Comparison of ENCODE assay signal across 8 cellular contexts in the genomic region with DNA sequence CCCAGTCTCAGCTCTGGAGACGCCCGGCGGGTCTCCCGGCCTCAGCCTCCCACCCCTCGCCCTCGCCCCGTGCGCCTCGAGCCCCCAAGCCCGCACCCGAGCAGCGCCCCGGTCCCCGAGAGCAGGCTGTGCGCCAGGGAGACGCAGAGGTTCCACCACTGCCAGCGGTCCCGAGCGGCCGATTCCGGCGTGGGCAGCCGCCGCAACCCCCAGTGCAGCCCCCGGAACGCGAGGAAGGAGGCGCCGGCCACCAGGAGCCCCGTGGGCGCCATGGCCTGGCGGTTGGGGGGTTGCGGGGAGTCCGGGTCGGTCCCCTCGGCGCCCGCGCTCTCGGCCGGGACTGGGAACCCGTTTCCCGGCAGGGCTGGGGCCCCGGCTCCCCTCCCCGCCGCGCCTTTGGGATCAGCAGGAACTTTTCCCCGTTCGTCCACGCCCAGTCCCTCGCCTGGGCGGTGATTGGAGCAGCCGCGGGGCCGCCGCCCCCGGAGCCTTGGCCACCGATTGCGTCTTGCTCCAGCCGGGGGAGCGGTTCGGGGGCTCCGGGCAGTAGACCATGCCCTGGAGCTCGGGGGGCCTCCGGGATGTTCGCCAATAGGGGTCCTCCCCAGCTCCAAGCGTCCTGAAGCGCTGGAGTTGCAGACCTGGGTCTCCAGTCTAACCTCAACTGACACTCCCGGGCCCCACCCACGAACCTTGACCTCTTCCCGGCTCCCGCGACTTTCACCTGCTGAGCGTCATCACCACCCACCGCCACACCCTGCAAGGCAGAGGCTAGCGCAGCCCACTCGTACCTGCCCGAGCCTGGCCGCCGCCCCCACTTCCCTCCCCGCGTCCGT. TPM values are rescaled to one million over a fixed set of nuclear protein-coding genes. Genes with fewer than 3 reads are reported as not detected.
DNase-seq lines count a peak whose midpoint lies in the region; ATAC-seq, FAIRE-seq and TF ChIP-seq lines count a peak whose summit lies in the region.

A gene with protein sequence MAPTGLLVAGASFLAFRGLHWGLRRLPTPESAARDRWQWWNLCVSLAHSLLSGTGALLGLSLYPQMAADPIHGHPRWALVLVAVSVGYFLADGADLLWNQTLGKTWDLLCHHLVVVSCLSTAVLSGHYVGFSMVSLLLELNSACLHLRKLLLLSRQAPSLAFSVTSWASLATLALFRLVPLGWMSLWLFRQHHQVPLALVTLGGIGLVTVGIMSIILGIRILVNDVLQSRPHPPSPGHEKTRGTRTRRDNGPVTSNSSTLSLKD (minus strand): TSS at position 407 of the 836 bp plus-strand sequence. CDS start 135 bp downstream, at position 272.

- H3K9me3 Mint-ChIP-seq in activated CD8-positive, alpha-beta T cell treated with anti-CD3 and anti-CD28 coated beads, Interleukin-2, amount 10 ng/mL, durations not matched to agents 7 days and 5 days (ENCODE audit: insufficient read depth) = no peaks in the 10 kb centered on the region

- no peaks in the 10 kb centered on the region for H3K9me3 ChIP-seq in neuron (ENCODE audit: low read length)

- H3K36me3 ChIP-seq in BJ (ENCODE audit: control insufficient read depth, insufficient read depth, low read length) = peaks cover 28% of the 10 kb centered on the region
- no peaks in the 10 kb centered on the region for H3K36me3 ChIP-seq in neuron (ENCODE audit: insufficient read depth, low read length)

- CTCF ChIA-PET in BJ (lab: Yijun Ruan, JAX) = interaction anchor here (0.9 kb wide), 1 partner anchor 9 kb away, joined by 3 read pairs; no protein-coding TSS in a partner anchor
- CTCF ChIA-PET in activated CD8-positive, alpha-beta T cell treated with anti-CD3 and anti-CD28 coated beads, Interleukin-2, amount 10 ng/mL, durations not matched to agents 7 days and 5 days (lab: Charles Lee) = no interaction called here

- H3K4me3 ChIP-seq in BJ (ENCODE audit: low read depth, low read length) (peak within 1 kb of the TSS; percentile 69), neuron (ENCODE audit: low read length) (peak within 1 kb of the TSS; percentile 37)

- H3K27me3 Mint-ChIP-seq in activated CD8-positive, alpha-beta T cell treated with anti-CD3 and anti-CD28 coated beads, Interleukin-2, amount 10 ng/mL, durations not matched to agents 7 days and 5 days (ENCODE audit: low read depth) = peaks cover 31% of the 10 kb centered on the region

- H3K4me3 Mint-ChIP-seq in activated CD8-positive, alpha-beta T cell treated with anti-CD3 and anti-CD28 coated beads, Interleukin-2, amount 10 ng/mL, durations not matched to agents 7 days and 5 days = peak within 1 kb of the TSS; percentile 36

- TF ChIP-seq POLR2A in GM12892 (IDR thresholded peaks at IDR 0.05; ENCODE audit: low read depth, low read length) = no peak

- H3K4me1 ChIP-seq in neuron (ENCODE audit: insufficient read depth, low read length) = peaks cover 16% of the 10 kb centered on the region

- peak within 1 kb of the TSS; percentile 49 for H3K27ac Mint-ChIP-seq in activated CD8-positive, alpha-beta T cell treated with anti-CD3 and anti-CD28 coated beads, Interleukin-2, amount 10 ng/mL, durations not matched to agents 7 days and 5 days

- H3K4me1 Mint-ChIP-seq in activated CD8-positive, alpha-beta T cell treated with anti-CD3 and anti-CD28 coated beads, Interleukin-2, amount 10 ng/mL, durations not matched to agents 7 days and 5 days (ENCODE audit: low read depth) = peaks cover 25% of the 10 kb centered on the region

- FAIRE-seq in frontal cortex (lab: Jason Lieb, UNC) (no peak), GM12892 (lab: Jason Lieb, UNC) (no peak)

- H3K27me3 ChIP-seq in BJ (ENCODE audit: control insufficient read depth, insufficient read depth, low read length) (no peaks in the 10 kb centered on the region), neuron (ENCODE audit: insufficient read depth, low read length) (no peaks in the 10 kb centered on the region)

- TF ChIP-seq CTCF in BJ (IDR thresholded peaks at IDR 0.05; ENCODE audit: insufficient read depth, low read depth, low read length) = no peak

- ATAC-seq in activated CD8-positive, alpha-beta T cell treated with anti-CD3 and anti-CD28 coated beads, Interleukin-2, amount 10 ng/mL, durations not matched to agents 7 days and 5 days = peak; percentile 30
- ATAC-seq in GM21390 (IDR thresholded peaks at IDR 0.05; ENCODE audit: unreplicated experiment) = no peak

- POLR2A ChIA-PET in BJ (lab: Charles Lee) = no interaction called here
- POLR2A ChIA-PET in activated CD8-positive, alpha-beta T cell treated with anti-CD3 and anti-CD28 coated beads, Interleukin-2, amount 10 ng/mL, durations not matched to agents 7 days and 5 days (lab: Charles Lee) = no interaction called here

- H2AFZ ChIP-seq in neuron (ENCODE audit: low read depth, low read length) = peak within 1 kb of the TSS; percentile 70

- DNase-seq in BJ (ENCODE audit: low read depth) (no peak), HCEC 1CT (peak; percentile 59), frontal cortex (ENCODE audit: low spot score in 2 of 2) (peak; percentile 57 to 77), putamen (ENCODE audit: low spot score) (no peak), GM12892 (ENCODE audit: insufficient read length) (no peak)
- DNase-seq in activated CD8-positive, alpha-beta T cell treated with anti-CD3 and anti-CD28 coated beads, Interleukin-2, amount 10 ng/mL, durations not matched to agents 7 days and 5 days = no peak

- peaks cover 11% of the 10 kb centered on the region for H3K36me3 Mint-ChIP-seq in activated CD8-positive, alpha-beta T cell treated with anti-CD3 and anti-CD28 coated beads, Interleukin-2, amount 10 ng/mL, durations not matched to agents 7 days and 5 days (ENCODE audit: low read depth)

RNA-seq across cellular contexts. Expression of the gene that starts here (rescaled TPM):
- polyA plus RNA-seq in BJ (2011; rRNA removed) = 2.5 and 3.9 TPM in 2 replicates
- polyA minus RNA-seq in BJ (2011; rRNA and poly(A)+ RNA removed) = 2.6 and 3.4 TPM in 2 replicates
- total RNA-seq in activated CD8-positive, alpha-beta T cell treated with anti-CD3 and anti-CD28 coated beads, Interleukin-2, amount 10 ng/mL, durations not matched to agents 7 days and 5 days = under 1 TPM in 1 of 2 experiments, not detected in 1; 0.13 TPM
- 0.41 TPM for total RNA-seq in frontal cortex
- polyA plus RNA-seq in GM12892 (2012; ENCODE audit: missing spikeins) = 0.08 TPM

Comparison
In these comparisons a context has a peak if more than half of its experiments do, and no peak if none do; other contexts are left out.
1. Peak in ATAC-seq in activated CD8-positive, alpha-beta T cell treated with anti-CD3 and anti-CD28 coated beads, Interleukin-2, amount 10 ng/mL, durations not matched to agents 7 days and 5 days; RNA of the gene not detected or under 1 TPM.
2. Peak in DNase-seq in frontal cortex; RNA of the gene not detected or under 1 TPM.